ENCODE assay signal across 8 cellular contexts in the genomic region with DNA sequence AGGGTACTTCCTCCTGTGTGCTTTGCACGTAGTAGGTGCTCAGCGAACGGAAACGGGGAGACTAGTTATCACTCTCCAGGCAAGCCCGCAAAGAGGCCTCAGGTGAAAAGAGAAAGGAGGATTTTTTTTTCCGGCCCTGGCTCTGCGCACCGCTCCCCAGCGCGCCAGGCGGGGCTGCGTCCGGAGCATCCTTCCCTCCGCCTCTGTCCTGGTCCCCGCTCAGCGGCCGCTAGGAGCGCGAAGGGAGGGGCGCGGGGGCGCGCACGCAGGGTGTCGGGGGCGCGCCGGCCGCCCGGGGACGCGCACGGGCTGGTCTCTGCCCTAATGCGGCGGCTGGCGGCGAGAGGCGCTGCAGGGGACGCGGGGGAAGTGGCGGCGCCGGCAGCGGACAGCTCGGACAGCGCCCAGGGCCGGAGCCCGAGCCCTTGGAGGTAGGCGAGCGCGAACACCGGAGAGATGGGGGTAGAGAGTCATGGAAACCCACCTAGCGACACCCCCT. TPM values are rescaled to one million over a fixed set of nuclear protein-coding genes. Genes with fewer than 3 reads are reported as not detected.
A peak's percentile ranks its signal among the peaks of the same experiment; 100 is the strongest.
DNase-seq lines count a peak whose midpoint lies in the region; ATAC-seq and TF ChIP-seq lines count a peak whose summit lies in the region.

No MANE protein-coding gene starts in this region.

- H3K27ac ChIP-seq in 22Rv1, result no peak overlapping the region
- no peak overlapping the region for H3K27ac ChIP-seq in iPS-18a (ENCODE audit: low read length)
- H3K27ac ChIP-seq in sigmoid colon, result peak overlapping the region; percentile 72 to 93 (median 82)

- peaks cover 40% of the 10 kb centered on the region for H3K27me3 ChIP-seq in NT2/D1 (ENCODE audit: insufficient read depth, insufficient read length)
- H3K27me3 ChIP-seq in iPS-18a (ENCODE audit: control insufficient read depth, insufficient read depth, low read length), result peaks cover 15% of the 10 kb centered on the region
- H3K27me3 ChIP-seq in sigmoid colon, result no peaks in the 10 kb centered on the region

- intact Hi-C loops in sigmoid colon (cut with DNase I), result no loop called here

- H3K36me3 ChIP-seq in NT2/D1 (ENCODE audit: insufficient read depth, insufficient read length, low read length) (no peaks in the 10 kb centered on the region), iPS-18a (ENCODE audit: control insufficient read depth, low read depth, low read length) (no peaks in the 10 kb centered on the region), sigmoid colon (no peaks in the 10 kb centered on the region)

- no peak for ATAC-seq in GM19467 (IDR thresholded peaks at IDR 0.05; ENCODE audit: unreplicated experiment)

- H3K9ac ChIP-seq in NT2/D1 (ENCODE audit: insufficient read length, low read depth) (peak overlapping the region; percentile 68), iPS-18a (ENCODE audit: low read length) (no peak overlapping the region)

- DNase-seq in GM20000 (ENCODE audit: low spot score), result peak; percentile 55
- peak; percentile 88 for DNase-seq in NT2/D1 (ENCODE audit: low read depth, low spot score)
- peak; percentile 91 for DNase-seq in astrocyte of the hippocampus (ENCODE audit: low read depth, low spot score)
- DNase-seq in sigmoid colon, result peak; percentile 90
- DNase-seq in central memory CD4-positive, alpha-beta T cell, result no peak

- peak; percentile 62 for TF ChIP-seq CTCF in 22Rv1 (IDR thresholded peaks at IDR 0.05)
- no peak for TF ChIP-seq CTCF in GM20000 (IDR thresholded peaks at IDR 0.05; ENCODE audit: extremely low read depth, missing control alignments)
- TF ChIP-seq CTCF in sigmoid colon (IDR thresholded peaks at IDR 0.05), result peak in 1 of 4 experiments; percentile 36

- peaks cover 21% of the 10 kb centered on the region for H3K4me1 ChIP-seq in NT2/D1 (ENCODE audit: insufficient read depth, insufficient read length)
- peaks cover 3% of the 10 kb centered on the region for H3K4me1 ChIP-seq in iPS-18a (ENCODE audit: control insufficient read depth, low read depth, low read length)
- peaks cover 0 to 50% (median 30%) of the 10 kb centered on the region in 4 donors for H3K4me1 ChIP-seq in sigmoid colon

- TF ChIP-seq POLR2A in sigmoid colon (IDR thresholded peaks at IDR 0.05), result no peak

- H3K9me3 ChIP-seq in NT2/D1 (ENCODE audit: insufficient read depth, low read length) (no peaks in the 10 kb centered on the region), iPS-18a (ENCODE audit: control insufficient read depth, low read depth, low read length) (no peaks in the 10 kb centered on the region), sigmoid colon (no peaks in the 10 kb centered on the region)

- 1% methylated on average over 53 of the region's 53 CpGs for WGBS in sigmoid colon, 2 donors

- no peak for TF ChIP-seq EP300 in sigmoid colon (IDR thresholded peaks at IDR 0.05)

- H3K4me3 ChIP-seq in NT2/D1 (ENCODE audit: insufficient read length, low read depth) (peak overlapping the region; percentile 60), iPS-18a (ENCODE audit: low read length) (peak overlapping the region; percentile 67), sigmoid colon (peak overlapping the region; percentile 55 to 79 (median 64))

RNA-seq across cellular contexts. Expression of a gene that starts 42.3 kb away (rescaled TPM):
- 100 to 1,000 TPM in 1 of 4 donors, 10 to 100 TPM in 3; 17.6 to 105 (median 25.3) TPM for total RNA-seq in sigmoid colon
- polyA plus RNA-seq in sigmoid colon, result 1 to 10 TPM in 2 of 3 donors, under 1 TPM in 1; 0.46 to 8.9 (median 1.2) TPM

Comparison
In these comparisons a context has a peak if more than half of its experiments do, and no peak if none do; other contexts are left out.
1. H3K27ac ChIP-seq: peak in sigmoid colon (4 of 4); none in 22Rv1 (single experiment) and iPS-18a (single experiment).
2. Peak in every context shown above with its lines, with median percentiles within 50 percentile points of each other: H3K4me3 ChIP-seq.